Comparison of ENCODE assay signal across 23 cellular contexts in genomic region chr5:1376921-1377320, GRCh38.
"Had no signal": no experiment of that assay in that cellular context is flagged by ENCODE, and none has a peak within 500 bp of the region (broad histone marks: within the 10 kb centered on the region; RNA-seq: fewer than 3 reads in every experiment).

No MANE protein-coding gene starts in this region.

- DNase-seq: activated CD4-positive, alpha-beta T cell treated with anti-CD3 and anti-CD28 coated beads for 4 hours; activated CD8-positive, alpha-beta T cell treated with anti-CD3 and anti-CD28 coated beads, Interleukin-2, amount 10 ng/mL, durations not matched to agents 7 days and 5 days; activated effector memory CD4-positive, alpha-beta T cell treated with Interleukin-2 at 50 U/mL for 16 hours; activated naive CD4-positive, alpha-beta T cell; activated T-cell treated with anti-CD3 and anti-CD28 coated beads, Interleukin-2, amount 50 U/mL, for 24 hours; KG1; NCI-H1092 treated with DMSO at 0.1 percent for 48 hours; NCI-H1417 treated with DMSO at 0.1 percent for 48 hours; NCI-H187; NCI-H2081; NCI-H526; NCI-H774; NK-92 treated with Interleukin-12 subunit alpha and Interleukin-12 subunit beta, amount 100 ng/mL, for 24 hours; OCI-M1; RPMI8226; T-helper 1 cell had no signal

- H3K4me3 Mint-ChIP-seq: activated CD8-positive, alpha-beta T cell treated with anti-CD3 and anti-CD28 coated beads, Interleukin-2, amount 10 ng/mL, durations not matched to agents 7 days and 5 days; activated naive CD4-positive, alpha-beta T cell treated with anti-CD3 and anti-CD28 coated beads, Interleukin-2, amount 50 U/mL, for 24 hours; activated T-cell treated with anti-CD3 and anti-CD28 coated beads, Interleukin-2, amount 50 U/mL, for 24 hours; activated T-helper 1 cell treated with anti-CD3 and anti-CD28 coated beads, Interleukin-12 subunit alpha, Interleukin-12 subunit beta, Interleukin-2, Interleukin-4 antibody, amounts not matched to agents 30 ng/mL and 10 ng/mL and 1 ng/mL, durations not matched to agents 14 hours and 24 hours and 36 hours had no signal

- H3K36me3 ChIP-seq: breast epithelium had no signal

- H3K27ac ChIP-seq: breast epithelium, SK-N-MC had no signal

- H3K4me3 ChIP-seq: breast epithelium, SK-N-MC had no signal

- H3K27me3 Mint-ChIP-seq: activated naive CD4-positive, alpha-beta T cell treated with anti-CD3 and anti-CD28 coated beads, Interleukin-2, amount 50 U/mL, for 24 hours had no signal

- H3K27ac Mint-ChIP-seq: activated CD8-positive, alpha-beta T cell treated with anti-CD3 and anti-CD28 coated beads, Interleukin-2, amount 10 ng/mL, durations not matched to agents 7 days and 5 days; activated naive CD4-positive, alpha-beta T cell treated with anti-CD3 and anti-CD28 coated beads, Interleukin-2, amount 50 U/mL, for 24 hours; activated T-cell treated with anti-CD3 and anti-CD28 coated beads, Interleukin-2, amount 50 U/mL, for 24 hours; activated T-helper 1 cell treated with anti-CD3 and anti-CD28 coated beads, Interleukin-12 subunit alpha, Interleukin-12 subunit beta, Interleukin-2, Interleukin-4 antibody, amounts not matched to agents 30 ng/mL and 10 ng/mL and 1 ng/mL, durations not matched to agents 14 hours and 24 hours and 36 hours had no signal

- ATAC-seq: activated CD4-positive, CD25-positive, alpha-beta regulatory T cell treated with anti-CD3 and anti-CD28 coated beads, Interleukin-2, amount 50 U/mL, for 24 hours; activated CD8-positive, alpha-beta T cell treated with anti-CD3 and anti-CD28 coated beads, Interleukin-2, amount 10 ng/mL, durations not matched to agents 7 days and 5 days; Panc1; Right ventricle myocardium inferior had no signal

- H3K36me3 Mint-ChIP-seq: activated naive CD4-positive, alpha-beta T cell treated with anti-CD3 and anti-CD28 coated beads, Interleukin-2, amount 50 U/mL, for 24 hours had no signal

- H3K9me3 Mint-ChIP-seq: activated naive CD4-positive, alpha-beta T cell treated with anti-CD3 and anti-CD28 coated beads, Interleukin-2, amount 50 U/mL, for 24 hours; activated T-cell treated with anti-CD3 and anti-CD28 coated beads, Interleukin-2, amount 50 U/mL, for 24 hours; activated T-helper 1 cell treated with anti-CD3 and anti-CD28 coated beads, Interleukin-12 subunit alpha, Interleukin-12 subunit beta, Interleukin-2, Interleukin-4 antibody, amounts not matched to agents 30 ng/mL and 10 ng/mL and 1 ng/mL, durations not matched to agents 14 hours and 24 hours and 36 hours had no signal

- H3K9me3 ChIP-seq: breast epithelium had no signal
